In the genomic region with DNA sequence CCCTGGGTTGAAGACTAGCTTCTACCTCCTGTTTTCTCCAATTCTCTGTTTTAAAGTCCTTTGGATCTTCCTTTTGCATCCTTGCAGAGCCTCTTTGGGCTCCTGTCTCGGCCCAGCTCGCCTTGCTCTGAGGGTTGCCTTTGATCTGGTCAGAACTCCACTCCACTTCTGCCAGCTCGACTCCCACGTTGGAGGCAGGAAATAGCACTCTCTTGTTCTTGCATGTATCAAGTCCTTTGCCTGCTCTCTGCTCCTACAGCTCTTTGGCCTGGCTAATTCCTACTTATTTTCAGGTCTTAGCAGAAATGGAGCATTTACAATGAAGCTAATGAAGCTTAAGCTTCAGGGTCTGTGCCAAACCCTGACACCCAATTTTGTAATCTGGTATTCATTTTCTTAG, we compare ENCODE assay signal across 24 cellular contexts.
"Had no signal": no experiment of that assay in that cellular context is flagged by ENCODE, and none has a peak within 500 bp of the region (broad histone marks: within the 10 kb centered on the region; RNA-seq: fewer than 3 reads in every experiment).

No MANE protein-coding gene starts in this region.

- H3K36me3 ChIP-seq: gastroesophageal sphincter, left lung, pancreas, thyroid gland, upper lobe of right lung had no signal

- DNase-seq: activated CD4-positive, alpha-beta memory T cell treated with anti-CD3 and anti-CD28 coated beads, Interleukin-2, amount 10 ng/mL, durations not matched to agents 7 days and 5 days; activated CD4-positive, alpha-beta T cell treated with anti-CD3 and anti-CD28 coated beads, Interleukin-2, amount 10 ng/mL, durations not matched to agents 24 days and 14 days; activated gamma-delta T cell treated with Interleukin-2 at 50 U/mL for 16 hours; aorta; dorsolateral prefrontal cortex; effector memory CD8-positive, alpha-beta T cell; head of caudate nucleus; left lung; naive thymus-derived CD8-positive, alpha-beta T cell; pancreas; psoas muscle; right cardiac atrium; stimulated activated CD4-positive, alpha-beta T cell treated with anti-CD3 and anti-CD28 coated beads, Interleukin-12 subunit alpha, Interleukin-12 subunit beta, amount 100 ng/mL, for 4 hours; stimulated activated CD4-positive, alpha-beta T cell treated with anti-CD3 and anti-CD28 coated beads, Interleukin-4, amount 100 ng/mL, for 4 hours; stimulated activated naive CD8-positive, alpha-beta T cell treated with anti-CD3 and anti-CD28 coated beads, Interleukin-15, Interleukin-2, amounts not matched to agents 100 U/mL and 50 U/mL, for 24 hours; thyroid gland; upper lobe of right lung had no signal

- H3K4me3 Mint-ChIP-seq: activated CD4-positive, alpha-beta memory T cell treated with anti-CD3 and anti-CD28 coated beads, Interleukin-2, amount 10 ng/mL, durations not matched to agents 7 days and 5 days; activated CD4-positive, alpha-beta T cell treated with anti-CD3 and anti-CD28 coated beads, Interleukin-2, amount 10 ng/mL, durations not matched to agents 24 days and 14 days; activated naive CD4-positive, alpha-beta T cell treated with anti-CD3 and anti-CD28 coated beads, Interleukin-2, amount 50 U/mL, for 24 hours; central memory CD8-positive, alpha-beta T cell; effector memory CD8-positive, alpha-beta T cell; mesothelial cell of epicardium; naive thymus-derived CD8-positive, alpha-beta T cell had no signal

- H3K9me3 ChIP-seq: gastroesophageal sphincter, left lung, pancreas, psoas muscle, thyroid gland, upper lobe of right lung had no signal

- ATAC-seq: activated CD4-positive, CD25-positive, alpha-beta regulatory T cell treated with anti-CD3 and anti-CD28 coated beads, Interleukin-2, amount 50 U/mL, for 24 hours; effector memory CD8-positive, alpha-beta T cell; esophagus mucosa; gastroesophageal sphincter; left lung; naive thymus-derived CD8-positive, alpha-beta T cell; pancreas; psoas muscle; right cardiac atrium; stimulated activated naive CD8-positive, alpha-beta T cell treated with anti-CD3 and anti-CD28 coated beads, Interleukin-15, Interleukin-2, amounts not matched to agents 100 U/mL and 50 U/mL, for 24 hours; upper lobe of right lung had no signal

- H3K27me3 Mint-ChIP-seq: activated CD4-positive, alpha-beta memory T cell treated with anti-CD3 and anti-CD28 coated beads, Interleukin-2, amount 10 ng/mL, durations not matched to agents 7 days and 5 days; activated naive CD4-positive, alpha-beta T cell treated with anti-CD3 and anti-CD28 coated beads, Interleukin-2, amount 50 U/mL, for 24 hours; central memory CD8-positive, alpha-beta T cell had no signal

- H3K4me1 Mint-ChIP-seq: activated CD4-positive, alpha-beta memory T cell treated with anti-CD3 and anti-CD28 coated beads, Interleukin-2, amount 10 ng/mL, durations not matched to agents 7 days and 5 days; activated naive CD4-positive, alpha-beta T cell treated with anti-CD3 and anti-CD28 coated beads, Interleukin-2, amount 50 U/mL, for 24 hours; central memory CD8-positive, alpha-beta T cell; mesothelial cell of epicardium had no signal

- H3K27me3 ChIP-seq: dorsolateral prefrontal cortex, gastroesophageal sphincter, left lung, pancreas, thyroid gland, upper lobe of right lung had no signal

- H3K27ac ChIP-seq: dorsolateral prefrontal cortex, gastroesophageal sphincter, left lung, pancreas, psoas muscle, thyroid gland, upper lobe of right lung had no signal

- H3K27ac Mint-ChIP-seq: activated CD4-positive, alpha-beta memory T cell treated with anti-CD3 and anti-CD28 coated beads, Interleukin-2, amount 10 ng/mL, durations not matched to agents 7 days and 5 days; activated CD4-positive, alpha-beta T cell treated with anti-CD3 and anti-CD28 coated beads, Interleukin-2, amount 10 ng/mL, durations not matched to agents 24 days and 14 days; activated naive CD4-positive, alpha-beta T cell treated with anti-CD3 and anti-CD28 coated beads, Interleukin-2, amount 50 U/mL, for 24 hours; effector memory CD8-positive, alpha-beta T cell; mesothelial cell of epicardium had no signal

- H3K9me3 Mint-ChIP-seq: activated CD4-positive, alpha-beta memory T cell treated with anti-CD3 and anti-CD28 coated beads, Interleukin-2, amount 10 ng/mL, durations not matched to agents 7 days and 5 days; activated CD4-positive, alpha-beta T cell treated with anti-CD3 and anti-CD28 coated beads, Interleukin-2, amount 10 ng/mL, durations not matched to agents 24 days and 14 days; activated naive CD4-positive, alpha-beta T cell treated with anti-CD3 and anti-CD28 coated beads, Interleukin-2, amount 50 U/mL, for 24 hours; central memory CD8-positive, alpha-beta T cell; effector memory CD8-positive, alpha-beta T cell; mesothelial cell of epicardium; naive thymus-derived CD8-positive, alpha-beta T cell had no signal

- H3K4me1 ChIP-seq: gastroesophageal sphincter, left lung, pancreas, psoas muscle, thyroid gland, upper lobe of right lung had no signal

- H3K4me3 ChIP-seq: dorsolateral prefrontal cortex, gastroesophageal sphincter, left lung, lung, pancreas, psoas muscle, thyroid gland, upper lobe of right lung had no signal

- H3K36me3 Mint-ChIP-seq: activated naive CD4-positive, alpha-beta T cell treated with anti-CD3 and anti-CD28 coated beads, Interleukin-2, amount 50 U/mL, for 24 hours; mesothelial cell of epicardium; naive thymus-derived CD8-positive, alpha-beta T cell had no signal
